1 cellular context compared by ENCODE assay signal in the genomic region with DNA sequence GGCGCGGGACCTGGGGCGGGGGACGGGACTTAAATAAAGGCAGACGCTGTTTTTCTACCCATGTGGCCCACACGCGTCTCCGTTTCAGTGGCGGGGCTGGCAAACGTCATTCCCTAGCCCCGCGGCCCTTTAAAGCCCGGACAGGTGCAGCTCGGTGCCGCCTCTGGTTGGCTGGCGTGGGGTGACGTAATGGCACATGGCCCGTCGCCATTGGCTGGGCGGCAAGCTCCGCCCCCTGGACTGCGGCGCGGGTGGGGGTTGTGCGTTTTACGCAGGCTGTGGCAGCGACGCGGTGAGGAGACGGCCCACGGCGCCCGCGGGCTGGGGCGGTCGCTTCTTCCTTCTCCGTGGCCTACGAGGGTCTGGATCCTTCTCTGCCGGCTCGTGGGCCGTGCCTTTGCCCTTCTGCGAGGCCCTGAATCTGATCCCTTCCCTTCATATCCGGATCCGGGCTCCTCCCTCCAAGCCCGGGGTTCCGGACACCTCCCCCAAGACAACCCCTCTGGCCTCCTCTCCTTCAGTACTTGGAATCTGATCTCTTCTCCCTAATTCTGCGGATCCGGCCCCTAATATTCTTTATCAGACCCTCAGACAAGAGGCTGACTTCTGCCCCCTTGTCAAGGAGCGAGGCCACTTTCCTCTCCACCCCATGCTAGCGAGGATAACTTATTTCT.
TF ChIP-seq lines count a peak whose summit lies in the region.

A gene with protein sequence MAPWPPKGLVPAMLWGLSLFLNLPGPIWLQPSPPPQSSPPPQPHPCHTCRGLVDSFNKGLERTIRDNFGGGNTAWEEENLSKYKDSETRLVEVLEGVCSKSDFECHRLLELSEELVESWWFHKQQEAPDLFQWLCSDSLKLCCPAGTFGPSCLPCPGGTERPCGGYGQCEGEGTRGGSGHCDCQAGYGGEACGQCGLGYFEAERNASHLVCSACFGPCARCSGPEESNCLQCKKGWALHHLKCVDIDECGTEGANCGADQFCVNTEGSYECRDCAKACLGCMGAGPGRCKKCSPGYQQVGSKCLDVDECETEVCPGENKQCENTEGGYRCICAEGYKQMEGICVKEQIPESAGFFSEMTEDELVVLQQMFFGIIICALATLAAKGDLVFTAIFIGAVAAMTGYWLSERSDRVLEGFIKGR (plus strand): TSS at position 274 of the 674 bp plus-strand sequence. CDS start 605 bp downstream, outside the sequence.

TF ChIP-seq in HepG2, 621 proteins besides CTCF, POLR2A, EP300 and RAD21 (continued from another document and continues in another):
- TF ChIP-seq ZNF652 (CRISPR knock-in tag; IDR thresholded peaks at IDR 0.05; ENCODE audit: borderline replicate concordance, low read depth) (0 out of 2 replicates have a peak, but pooled peaks have one; percentile 10), ZNF207 (IDR thresholded peaks at IDR 0.05; ENCODE audit: borderline replicate concordance) (no peak), RAD51 (IDR thresholded peaks at IDR 0.05; ENCODE audit: borderline replicate concordance) (no peak), ZNF10 (CRISPR knock-in tag; IDR thresholded peaks at IDR 0.05; ENCODE audit: borderline replicate concordance, low read depth) (no peak), ZNF33A (CRISPR knock-in tag; IDR thresholded peaks at IDR 0.05; ENCODE audit: borderline replicate concordance) (no peak), ZNF124 (CRISPR knock-in tag; IDR thresholded peaks at IDR 0.05) (0 out of 2 replicates have a peak, but pooled peaks have one; percentile 39), ZMYM2 (CRISPR knock-in tag; IDR thresholded peaks at IDR 0.05) (peak; percentile 75; the same call in 1 of the 2 replicates), NR3C1 (CRISPR knock-in tag; IDR thresholded peaks at IDR 0.05) (no peak), KAT2B (IDR thresholded peaks at IDR 0.05; ENCODE audit: borderline replicate concordance, low read depth, low read length) (no peak), TGIF2 (CRISPR knock-in tag; IDR thresholded peaks at IDR 0.05) (no peak), ZFP36L2 (CRISPR knock-in tag; IDR thresholded peaks at IDR 0.05) (no peak), KDM5B (CRISPR knock-in tag; IDR thresholded peaks at IDR 0.05; ENCODE audit: borderline replicate concordance) (no peak; the same call in 1 of the 2 replicates), TEAD2 (CRISPR knock-in tag; IDR thresholded peaks at IDR 0.05) (no peak), RNF2 (conservative IDR thresholded peaks at IDR 0.05; ENCODE audit: low read depth) (no peak), EZH2 (conservative IDR thresholded peaks at IDR 0.05; ENCODE audit: low read depth, low read length) (no peak), NFIC (IDR thresholded peaks at IDR 0.05; ENCODE audit: low read length) (no peak), ZNF260 (CRISPR knock-in tag; IDR thresholded peaks at IDR 0.05; ENCODE audit: borderline replicate concordance, low read depth) (no peak), PHF5A (CRISPR knock-in tag; IDR thresholded peaks at IDR 0.05; ENCODE audit: low read depth, unreplicated experiment) (peak; percentile 49)
- TF ChIP-seq, protein P1, sequence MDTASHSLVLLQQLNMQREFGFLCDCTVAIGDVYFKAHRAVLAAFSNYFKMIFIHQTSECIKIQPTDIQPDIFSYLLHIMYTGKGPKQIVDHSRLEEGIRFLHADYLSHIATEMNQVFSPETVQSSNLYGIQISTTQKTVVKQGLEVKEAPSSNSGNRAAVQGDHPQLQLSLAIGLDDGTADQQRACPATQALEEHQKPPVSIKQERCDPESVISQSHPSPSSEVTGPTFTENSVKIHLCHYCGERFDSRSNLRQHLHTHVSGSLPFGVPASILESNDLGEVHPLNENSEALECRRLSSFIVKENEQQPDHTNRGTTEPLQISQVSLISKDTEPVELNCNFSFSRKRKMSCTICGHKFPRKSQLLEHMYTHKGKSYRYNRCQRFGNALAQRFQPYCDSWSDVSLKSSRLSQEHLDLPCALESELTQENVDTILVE (CRISPR knock-in tag; IDR thresholded peaks at IDR 0.05): no peak
- TF ChIP-seq, protein P2, sequence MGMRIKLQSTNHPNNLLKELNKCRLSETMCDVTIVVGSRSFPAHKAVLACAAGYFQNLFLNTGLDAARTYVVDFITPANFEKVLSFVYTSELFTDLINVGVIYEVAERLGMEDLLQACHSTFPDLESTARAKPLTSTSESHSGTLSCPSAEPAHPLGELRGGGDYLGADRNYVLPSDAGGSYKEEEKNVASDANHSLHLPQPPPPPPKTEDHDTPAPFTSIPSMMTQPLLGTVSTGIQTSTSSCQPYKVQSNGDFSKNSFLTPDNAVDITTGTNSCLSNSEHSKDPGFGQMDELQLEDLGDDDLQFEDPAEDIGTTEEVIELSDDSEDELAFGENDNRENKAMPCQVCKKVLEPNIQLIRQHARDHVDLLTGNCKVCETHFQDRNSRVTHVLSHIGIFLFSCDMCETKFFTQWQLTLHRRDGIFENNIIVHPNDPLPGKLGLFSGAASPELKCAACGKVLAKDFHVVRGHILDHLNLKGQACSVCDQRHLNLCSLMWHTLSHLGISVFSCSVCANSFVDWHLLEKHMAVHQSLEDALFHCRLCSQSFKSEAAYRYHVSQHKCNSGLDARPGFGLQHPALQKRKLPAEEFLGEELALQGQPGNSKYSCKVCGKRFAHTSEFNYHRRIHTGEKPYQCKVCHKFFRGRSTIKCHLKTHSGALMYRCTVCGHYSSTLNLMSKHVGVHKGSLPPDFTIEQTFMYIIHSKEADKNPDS (CRISPR knock-in tag; IDR thresholded peaks at IDR 0.05): no peak
- TF ChIP-seq, protein P3, sequence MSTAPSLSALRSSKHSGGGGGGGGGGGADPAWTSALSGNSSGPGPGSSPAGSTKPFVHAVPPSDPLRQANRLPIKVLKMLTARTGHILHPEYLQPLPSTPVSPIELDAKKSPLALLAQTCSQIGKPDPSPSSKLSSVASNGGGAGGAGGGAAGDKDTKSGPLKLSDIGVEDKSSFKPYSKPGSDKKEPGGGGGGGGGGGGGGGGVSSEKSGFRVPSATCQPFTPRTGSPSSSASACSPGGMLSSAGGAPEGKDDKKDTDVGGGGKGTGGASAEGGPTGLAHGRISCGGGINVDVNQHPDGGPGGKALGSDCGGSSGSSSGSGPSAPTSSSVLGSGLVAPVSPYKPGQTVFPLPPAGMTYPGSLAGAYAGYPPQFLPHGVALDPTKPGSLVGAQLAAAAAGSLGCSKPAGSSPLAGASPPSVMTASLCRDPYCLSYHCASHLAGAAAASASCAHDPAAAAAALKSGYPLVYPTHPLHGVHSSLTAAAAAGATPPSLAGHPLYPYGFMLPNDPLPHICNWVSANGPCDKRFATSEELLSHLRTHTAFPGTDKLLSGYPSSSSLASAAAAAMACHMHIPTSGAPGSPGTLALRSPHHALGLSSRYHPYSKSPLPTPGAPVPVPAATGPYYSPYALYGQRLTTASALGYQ (CRISPR knock-in tag; IDR thresholded peaks at IDR 0.05): no peak
- TF ChIP-seq, protein P4, sequence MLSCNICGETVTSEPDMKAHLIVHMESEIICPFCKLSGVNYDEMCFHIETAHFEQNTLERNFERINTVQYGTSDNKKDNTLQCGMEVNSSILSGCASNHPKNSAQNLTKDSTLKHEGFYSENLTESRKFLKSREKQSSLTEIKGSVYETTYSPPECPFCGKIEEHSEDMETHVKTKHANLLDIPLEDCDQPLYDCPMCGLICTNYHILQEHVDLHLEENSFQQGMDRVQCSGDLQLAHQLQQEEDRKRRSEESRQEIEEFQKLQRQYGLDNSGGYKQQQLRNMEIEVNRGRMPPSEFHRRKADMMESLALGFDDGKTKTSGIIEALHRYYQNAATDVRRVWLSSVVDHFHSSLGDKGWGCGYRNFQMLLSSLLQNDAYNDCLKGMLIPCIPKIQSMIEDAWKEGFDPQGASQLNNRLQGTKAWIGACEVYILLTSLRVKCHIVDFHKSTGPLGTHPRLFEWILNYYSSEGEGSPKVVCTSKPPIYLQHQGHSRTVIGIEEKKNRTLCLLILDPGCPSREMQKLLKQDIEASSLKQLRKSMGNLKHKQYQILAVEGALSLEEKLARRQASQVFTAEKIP (CRISPR knock-in tag; IDR thresholded peaks at IDR 0.05; ENCODE audit: borderline replicate concordance): no peak
- TF ChIP-seq, protein P5, sequence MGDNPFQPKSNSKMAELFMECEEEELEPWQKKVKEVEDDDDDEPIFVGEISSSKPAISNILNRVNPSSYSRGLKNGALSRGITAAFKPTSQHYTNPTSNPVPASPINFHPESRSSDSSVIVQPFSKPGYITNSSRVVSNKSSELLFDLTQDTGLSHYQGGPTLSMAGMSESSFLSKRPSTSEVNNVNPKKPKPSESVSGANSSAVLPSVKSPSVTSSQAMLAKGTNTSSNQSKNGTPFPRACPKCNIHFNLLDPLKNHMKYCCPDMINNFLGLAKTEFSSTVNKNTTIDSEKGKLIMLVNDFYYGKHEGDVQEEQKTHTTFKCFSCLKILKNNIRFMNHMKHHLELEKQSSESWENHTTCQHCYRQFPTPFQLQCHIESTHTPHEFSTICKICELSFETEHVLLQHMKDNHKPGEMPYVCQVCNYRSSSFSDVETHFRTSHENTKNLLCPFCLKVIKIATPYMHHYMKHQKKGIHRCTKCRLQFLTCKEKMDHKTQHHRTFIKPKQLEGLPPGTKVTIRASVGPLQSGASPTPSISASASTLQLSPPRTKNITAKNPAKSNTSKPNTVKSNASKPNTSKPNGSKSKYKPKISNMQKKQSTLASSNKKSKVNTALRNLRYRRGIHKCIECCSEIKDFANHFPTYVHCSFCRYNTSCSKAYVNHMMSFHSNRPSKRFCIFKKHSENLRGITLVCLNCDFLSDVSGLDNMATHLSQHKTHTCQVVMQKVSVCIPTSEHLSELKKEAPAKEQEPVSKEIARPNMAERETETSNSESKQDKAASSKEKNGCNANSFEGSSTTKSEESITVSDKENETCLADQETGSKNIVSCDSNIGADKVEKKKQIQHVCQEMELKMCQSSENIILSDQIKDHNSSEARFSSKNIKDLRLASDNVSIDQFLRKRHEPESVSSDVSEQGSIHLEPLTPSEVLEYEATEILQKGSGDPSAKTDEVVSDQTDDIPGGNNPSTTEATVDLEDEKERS (CRISPR knock-in tag; IDR thresholded peaks at IDR 0.05): no peak
- TF ChIP-seq, protein P6, sequence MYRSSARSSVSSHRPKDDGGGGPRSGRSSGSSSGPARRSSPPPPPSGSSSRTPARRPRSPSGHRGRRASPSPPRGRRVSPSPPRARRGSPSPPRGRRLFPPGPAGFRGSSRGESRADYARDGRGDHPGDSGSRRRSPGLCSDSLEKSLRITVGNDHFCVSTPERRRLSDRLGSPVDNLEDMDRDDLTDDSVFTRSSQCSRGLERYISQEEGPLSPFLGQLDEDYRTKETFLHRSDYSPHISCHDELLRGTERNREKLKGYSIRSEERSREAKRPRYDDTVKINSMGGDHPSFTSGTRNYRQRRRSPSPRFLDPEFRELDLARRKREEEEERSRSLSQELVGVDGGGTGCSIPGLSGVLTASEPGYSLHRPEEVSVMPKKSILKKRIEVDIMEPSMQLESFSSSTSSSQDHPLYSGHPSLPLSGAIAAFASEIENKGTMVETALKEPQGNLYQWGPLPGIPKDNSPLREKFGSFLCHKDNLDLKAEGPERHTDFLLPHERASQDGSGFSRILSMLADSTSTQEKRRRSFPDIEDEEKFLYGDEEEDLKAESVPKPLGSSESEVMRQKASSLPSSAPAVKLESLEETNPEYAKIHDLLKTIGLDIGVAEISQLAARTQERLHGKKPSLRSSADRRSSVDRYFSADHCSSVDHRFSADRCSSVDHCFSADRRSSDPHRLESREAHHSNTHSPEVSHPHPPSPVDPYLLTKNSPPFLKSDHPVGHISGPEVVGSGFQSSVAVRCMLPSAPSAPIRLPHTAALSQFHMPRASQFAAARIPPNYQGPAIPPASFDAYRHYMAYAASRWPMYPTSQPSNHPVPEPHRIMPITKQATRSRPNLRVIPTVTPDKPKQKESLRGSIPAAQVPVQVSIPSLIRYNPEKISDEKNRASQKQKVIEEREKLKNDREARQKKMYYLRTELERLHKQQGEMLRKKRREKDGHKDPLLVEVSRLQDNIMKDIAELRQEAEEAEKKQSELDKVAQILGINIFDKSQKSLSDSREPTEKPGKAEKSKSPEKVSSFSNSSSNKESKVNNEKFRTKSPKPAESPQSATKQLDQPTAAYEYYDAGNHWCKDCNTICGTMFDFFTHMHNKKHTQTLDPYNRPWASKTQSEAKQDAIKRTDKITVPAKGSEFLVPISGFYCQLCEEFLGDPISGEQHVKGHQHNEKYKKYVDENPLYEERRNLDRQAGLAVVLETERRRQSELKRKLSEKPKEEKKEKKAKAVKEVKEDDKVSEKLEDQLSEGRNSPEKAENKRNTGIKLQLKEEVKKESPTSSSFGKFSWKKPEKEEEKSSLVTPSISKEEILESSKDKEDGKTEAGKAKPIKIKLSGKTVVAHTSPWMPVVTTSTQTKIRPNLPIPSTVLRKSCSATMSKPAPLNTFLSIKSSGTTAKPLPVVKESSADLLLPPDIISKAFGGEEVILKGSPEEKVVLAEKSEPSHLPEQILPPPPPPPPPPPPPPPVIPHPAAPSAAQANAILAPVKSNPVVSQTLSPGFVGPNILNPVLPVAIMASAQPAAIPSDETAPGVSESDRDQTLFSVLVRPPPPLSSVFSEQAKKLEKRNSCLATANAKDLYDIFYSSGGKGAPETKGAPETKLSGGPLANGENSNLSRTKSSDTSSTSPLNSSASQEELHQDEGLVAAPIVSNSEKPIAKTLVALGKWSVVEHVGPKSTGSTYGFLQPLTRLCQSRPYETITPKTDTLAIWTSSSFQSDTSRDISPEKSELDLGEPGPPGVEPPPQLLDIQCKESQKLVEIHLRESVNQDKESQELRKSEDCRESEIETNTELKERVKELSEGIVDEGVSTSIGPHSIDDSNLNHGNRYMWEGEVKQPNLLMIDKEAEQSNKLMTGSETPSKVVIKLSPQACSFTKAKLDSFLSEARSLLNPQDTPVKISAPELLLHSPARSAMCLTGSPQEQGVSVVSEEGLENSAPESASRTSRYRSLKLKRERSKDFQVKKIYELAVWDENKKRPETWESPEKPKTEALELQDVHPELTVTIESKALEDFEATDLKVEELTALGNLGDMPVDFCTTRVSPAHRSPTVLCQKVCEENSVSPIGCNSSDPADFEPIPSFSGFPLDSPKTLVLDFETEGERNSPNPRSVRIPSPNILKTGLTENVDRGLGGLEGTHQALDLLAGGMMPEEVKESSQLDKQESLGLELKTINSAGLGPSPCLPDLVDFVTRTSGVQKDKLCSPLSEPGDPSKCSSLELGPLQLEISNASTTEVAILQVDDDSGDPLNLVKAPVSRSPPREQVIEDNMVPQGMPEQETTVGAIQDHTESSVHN (CRISPR knock-in tag; IDR thresholded peaks at IDR 0.05): no peak
- TF ChIP-seq, protein P7, sequence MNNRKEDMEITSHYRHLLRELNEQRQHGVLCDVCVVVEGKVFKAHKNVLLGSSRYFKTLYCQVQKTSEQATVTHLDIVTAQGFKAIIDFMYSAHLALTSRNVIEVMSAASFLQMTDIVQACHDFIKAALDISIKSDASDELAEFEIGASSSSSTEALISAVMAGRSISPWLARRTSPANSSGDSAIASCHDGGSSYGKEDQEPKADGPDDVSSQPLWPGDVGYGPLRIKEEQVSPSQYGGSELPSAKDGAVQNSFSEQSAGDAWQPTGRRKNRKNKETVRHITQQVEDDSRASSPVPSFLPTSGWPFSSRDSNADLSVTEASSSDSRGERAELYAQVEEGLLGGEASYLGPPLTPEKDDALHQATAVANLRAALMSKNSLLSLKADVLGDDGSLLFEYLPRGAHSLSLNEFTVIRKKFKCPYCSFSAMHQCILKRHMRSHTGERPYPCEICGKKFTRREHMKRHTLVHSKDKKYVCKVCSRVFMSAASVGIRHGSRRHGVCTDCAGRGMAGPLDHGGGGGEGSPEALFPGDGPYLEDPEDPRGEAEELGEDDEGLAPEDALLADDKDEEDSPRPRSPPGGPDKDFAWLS (CRISPR knock-in tag; IDR thresholded peaks at IDR 0.05; ENCODE audit: borderline replicate concordance): no peak
- TF ChIP-seq, protein P8, sequence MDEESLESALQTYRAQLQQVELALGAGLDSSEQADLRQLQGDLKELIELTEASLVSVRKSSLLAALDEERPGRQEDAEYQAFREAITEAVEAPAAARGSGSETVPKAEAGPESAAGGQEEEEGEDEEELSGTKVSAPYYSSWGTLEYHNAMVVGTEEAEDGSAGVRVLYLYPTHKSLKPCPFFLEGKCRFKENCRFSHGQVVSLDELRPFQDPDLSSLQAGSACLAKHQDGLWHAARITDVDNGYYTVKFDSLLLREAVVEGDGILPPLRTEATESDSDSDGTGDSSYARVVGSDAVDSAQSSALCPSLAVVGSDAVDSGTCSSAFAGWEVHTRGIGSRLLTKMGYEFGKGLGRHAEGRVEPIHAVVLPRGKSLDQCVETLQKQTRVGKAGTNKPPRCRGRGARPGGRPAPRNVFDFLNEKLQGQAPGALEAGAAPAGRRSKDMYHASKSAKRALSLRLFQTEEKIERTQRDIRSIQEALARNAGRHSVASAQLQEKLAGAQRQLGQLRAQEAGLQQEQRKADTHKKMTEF (CRISPR knock-in tag; IDR thresholded peaks at IDR 0.05): peak; percentile 35; the same call in 1 of the 2 replicates
